23 cellular contexts compared by ENCODE assay signal in the genomic region with DNA sequence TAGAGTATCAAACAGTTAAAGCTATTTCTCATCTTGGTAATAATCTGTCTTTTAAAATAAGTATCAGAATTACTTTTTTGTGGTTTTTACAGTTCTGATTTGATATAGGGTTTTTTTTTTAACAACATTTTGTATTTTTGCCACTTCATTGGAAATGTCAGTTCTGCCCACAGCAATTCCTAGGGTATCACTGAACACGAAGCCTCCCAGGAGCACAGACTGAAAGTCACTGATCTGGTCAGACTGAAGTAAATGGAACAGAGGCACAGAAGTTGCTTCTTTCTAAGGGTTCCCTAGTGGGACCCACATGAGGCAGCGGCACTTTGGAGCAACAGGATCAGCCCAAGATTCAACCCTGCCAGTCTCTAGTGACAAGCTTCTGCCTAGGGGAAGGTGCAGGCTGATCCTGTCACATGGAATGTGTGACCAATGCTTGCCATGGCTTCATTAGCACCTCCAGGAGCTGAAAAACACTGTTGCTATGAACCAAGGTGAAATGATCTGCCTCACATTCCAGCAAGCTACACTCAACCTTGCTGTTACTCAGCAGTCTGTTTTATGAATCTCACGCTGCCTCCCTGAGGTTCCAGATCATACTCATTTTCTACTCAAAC.
DNase-seq lines count a peak whose midpoint lies in the region; ATAC-seq, FAIRE-seq and TF ChIP-seq lines count a peak whose summit lies in the region.
"Had no signal": no experiment of that assay in that cellular context is flagged by ENCODE, and none has a peak within 500 bp of the region (broad histone marks: within the 10 kb centered on the region; RNA-seq: fewer than 3 reads in every experiment).

No MANE protein-coding gene starts in this region.

- no peaks in the 10 kb centered on the region for H3K9me3 Mint-ChIP-seq in neural progenitor cell
- H3K9me3 Mint-ChIP-seq: CD4-positive, CD25-positive, alpha-beta regulatory T cell had no signal

- H3K4me3 ChIP-seq in left ventricle myocardium inferior (no peak overlapping the region), neural progenitor cell (no peak overlapping the region), pancreas (no peak overlapping the region)
- H3K4me3 ChIP-seq: A549 had no signal

- H3K4me1 Mint-ChIP-seq in neural progenitor cell = no peaks in the 10 kb centered on the region
- H3K4me1 Mint-ChIP-seq: B cell; CD4-positive, CD25-positive, alpha-beta regulatory T cell had no signal

- H3K27me3 ChIP-seq in left ventricle myocardium inferior (ENCODE audit: low read depth) (no peaks in the 10 kb centered on the region), neural progenitor cell (no peaks in the 10 kb centered on the region), pancreas (no peaks in the 10 kb centered on the region)

- H3K36me3 ChIP-seq in left ventricle myocardium inferior (no peaks in the 10 kb centered on the region), neural progenitor cell (peaks cover 3% of the 10 kb centered on the region), pancreas (no peaks in the 10 kb centered on the region)

- ATAC-seq in pancreas (no peak), HG03280 (IDR thresholded peaks at IDR 0.05; ENCODE audit: unreplicated experiment) (no peak)
- ATAC-seq: A549 had no signal

- intact Hi-C loops in left ventricle myocardium inferior (cut with micrococcal nuclease) = no loop called here
- intact Hi-C loops in pancreas (cut with DNase I) = no loop called here

- H3K9ac ChIP-seq in neural progenitor cell = no peak overlapping the region

- no peaks in the 10 kb centered on the region for H3K36me3 Mint-ChIP-seq in neural progenitor cell
- H3K36me3 Mint-ChIP-seq: CD4-positive, CD25-positive, alpha-beta regulatory T cell had no signal

- no peak overlapping the region for H3K4me2 ChIP-seq in neural progenitor cell
- H3K4me2 ChIP-seq: A549 had no signal

- DNase-seq in ELF-1 (ENCODE audit: low read depth, low spot score) (peak; percentile 18), UCSD-AML1 (lab: John Stamatoyannopoulos, UW; ENCODE audit: unreplicated experiment) (peak; percentile 6), left ventricle myocardium inferior (no peak), neural progenitor cell (ENCODE audit: low spot score) (no peak), 8988T (no peak), pancreas (no peak)
- no peak for DNase-seq in activated CD4-positive, alpha-beta T cell treated with anti-CD3 and anti-CD28 coated beads for 48 hours
- DNase-seq: CD4-positive, CD25-positive, alpha-beta regulatory T cell; COR-L47; DMS 273 treated with DMSO at 0.1 percent for 48 hours; DMS79 treated with DMSO at 0.1 percent for 48 hours; GOT3; Kasumi-1; NCI-H1048; NCI-H1417 treated with DMSO at 0.1 percent for 48 hours; NCI-H187; NCI-H446; NCI-H526; SHP77 had no signal

- no peak for FAIRE-seq in pancreas (lab: Jason Lieb, UNC)
- FAIRE-seq: A549, GM12891 had no signal

- H3K27ac ChIP-seq in left ventricle myocardium inferior (replicated peaks) (peak overlapping the region; percentile 32), neural progenitor cell (no peak overlapping the region), pancreas (no peak overlapping the region)
- H3K27ac ChIP-seq: A549 had no signal

- H3K9me3 ChIP-seq in left ventricle myocardium inferior (replicated peaks) (no peaks in the 10 kb centered on the region), neural progenitor cell (ENCODE audit: low read depth) (no peaks in the 10 kb centered on the region), pancreas (no peaks in the 10 kb centered on the region)
- H3K9me3 ChIP-seq: A549 had no signal

- no peaks in the 10 kb centered on the region for H3K27me3 Mint-ChIP-seq in neural progenitor cell (ENCODE audit: insufficient read depth, low read depth)
- H3K27me3 Mint-ChIP-seq: CD4-positive, CD25-positive, alpha-beta regulatory T cell had no signal

- H3K4me3 Mint-ChIP-seq in neural progenitor cell = no peak overlapping the region
- H3K4me3 Mint-ChIP-seq: B cell; CD4-positive, CD25-positive, alpha-beta regulatory T cell had no signal

- TF ChIP-seq CTCF in left ventricle myocardium inferior (IDR thresholded peaks at IDR 0.05; ENCODE audit: borderline replicate concordance) (no peak), neural progenitor cell (IDR thresholded peaks at IDR 0.05) (no peak), pancreas (IDR thresholded peaks at IDR 0.05) (no peak)

- H3K27ac Mint-ChIP-seq in neural progenitor cell = no peak overlapping the region
- H3K27ac Mint-ChIP-seq: B cell; CD4-positive, CD25-positive, alpha-beta regulatory T cell had no signal

- H3F3A ChIP-seq in neural progenitor cell (ENCODE audit: low read depth) = peaks cover 13% of the 10 kb centered on the region

- 89 to 94% methylated on average over 3 of the region's 3 CpGs for WGBS in pancreas, 2 donors

- H4K20me1 ChIP-seq in neural progenitor cell (ENCODE audit: low read depth) = no peaks in the 10 kb centered on the region

- no peaks in the 10 kb centered on the region for H3K79me2 ChIP-seq in neural progenitor cell (ENCODE audit: low read depth)

- peaks cover 9% of the 10 kb centered on the region for H3K4me1 ChIP-seq in left ventricle myocardium inferior
- no peaks in the 10 kb centered on the region for H3K4me1 ChIP-seq in neural progenitor cell
- no peaks in the 10 kb centered on the region for H3K4me1 ChIP-seq in pancreas
- H3K4me1 ChIP-seq: A549 had no signal

- peak overlapping the region; percentile 30 for H2AFZ ChIP-seq in neural progenitor cell (replicated peaks)

Comparison
In these comparisons a context has a peak if more than half of its experiments do, and no peak if none do; other contexts are left out.
1. DNase-seq: peak in ELF-1 (single experiment) and UCSD-AML1 (single experiment); none in left ventricle myocardium inferior (single experiment), neural progenitor cell (single experiment), 8988T (single experiment), pancreas (0 of 6) and activated CD4-positive, alpha-beta T cell treated with anti-CD3 and anti-CD28 coated beads for 48 hours (single experiment).